In genomic region chr7:69403169-69403568, GRCh38 we compare ENCODE assay signal across 13 cellular contexts.
DNase-seq lines count a peak whose midpoint lies in the region; ATAC-seq and TF ChIP-seq lines count a peak whose summit lies in the region.
"Had no signal": no experiment of that assay in that cellular context is flagged by ENCODE, and none has a peak within 500 bp of the region (broad histone marks: within the 10 kb centered on the region; RNA-seq: fewer than 3 reads in every experiment).

No MANE protein-coding gene starts in this region.

- H3K27me3 Mint-ChIP-seq in progenitor cell of endocrine pancreas, result peaks cover 5% of the 10 kb centered on the region
- H3K27me3 Mint-ChIP-seq: activated B cell treated with CpG ODN at 0.5 μM for 24 hours had no signal

- no peaks in the 10 kb centered on the region for H3K9me3 Mint-ChIP-seq in progenitor cell of endocrine pancreas (ENCODE audit: low read depth)
- H3K9me3 Mint-ChIP-seq: activated B cell treated with CpG ODN at 0.5 μM for 24 hours had no signal

- no peak overlapping the region for H3K4me3 Mint-ChIP-seq in progenitor cell of endocrine pancreas (ENCODE audit: low read depth)
- H3K4me3 Mint-ChIP-seq: activated B cell treated with CpG ODN at 0.5 μM for 24 hours had no signal

- TF ChIP-seq CTCF in NB4 (IDR thresholded peaks at IDR 0.05; ENCODE audit: low read depth, low read length), result peak; percentile 61
- peak in 44 of 56 donors; percentile 17 to 68 (median 40) for TF ChIP-seq CTCF in dorsolateral prefrontal cortex (IDR thresholded peaks at IDR 0.05 in 54 of 56, conservative IDR thresholded peaks at IDR 0.05 in 2 of 56; ENCODE audit: low read depth in 1 of 56, partially characterized antibody in 56 of 56)
- TF ChIP-seq CTCF in progenitor cell of endocrine pancreas (IDR thresholded peaks at IDR 0.05; ENCODE audit: unreplicated experiment), result peak; percentile 28

- H3K27ac ChIP-seq in dorsolateral prefrontal cortex, result no peak overlapping the region

- no peak overlapping the region for H3K27ac Mint-ChIP-seq in progenitor cell of endocrine pancreas
- H3K27ac Mint-ChIP-seq: activated B cell treated with CpG ODN at 0.5 μM for 24 hours had no signal

- H3K4me3 ChIP-seq in NB4 (ENCODE audit: low read depth, low read length), result no peak overlapping the region
- no peak overlapping the region for H3K4me3 ChIP-seq in dorsolateral prefrontal cortex

- no peaks in the 10 kb centered on the region for H3K4me1 Mint-ChIP-seq in progenitor cell of endocrine pancreas (ENCODE audit: low read depth)
- H3K4me1 Mint-ChIP-seq: activated B cell treated with CpG ODN at 0.5 μM for 24 hours had no signal

- H3K27me3 ChIP-seq in dorsolateral prefrontal cortex, result no peaks in the 10 kb centered on the region

- H3K36me3 Mint-ChIP-seq in progenitor cell of endocrine pancreas (ENCODE audit: insufficient read depth), result no peaks in the 10 kb centered on the region

- no peak for ATAC-seq in HG03571 (IDR thresholded peaks at IDR 0.05; ENCODE audit: unreplicated experiment)

- intact Hi-C loops in dorsolateral prefrontal cortex (cut with DNase I), result loop anchor here (10.0 kb wide), 2 partner anchors 202 to 422 kb away; no protein-coding TSS in a partner anchor

- peak; percentile 1 for DNase-seq in NCI-H1436 (lab: John Stamatoyannopoulos, UW)
- DNase-seq in NCI-H1436 treated with DMSO at 0.1 percent for 48 hours (lab: John Stamatoyannopoulos, UW), result no peak
- DNase-seq in NB4 (ENCODE audit: low read depth), result peak; percentile 68
- peak in 1 of 10 donors; percentile 37 for DNase-seq in dorsolateral prefrontal cortex
- DNase-seq in progenitor cell of endocrine pancreas (ENCODE audit: low spot score, unreplicated experiment), result no peak
- no peak for DNase-seq in dedifferentiated amniotic fluid mesenchymal stem cell (ENCODE audit: extremely low spot score)
- DNase-seq in hepatic stellate cell (ENCODE audit: low spot score), result no peak
- DNase-seq: 8988T; activated B cell treated with CpG ODN at 0.5 μM for 24 hours; activated naive CD4-positive, alpha-beta T cell treated with anti-CD3 and anti-CD28 coated beads, Interleukin-2, amount 50 U/mL, for 16 hours; effector CD8-positive, alpha-beta T cell; NCI-H2081 treated with DMSO at 0.1 percent for 48 hours had no signal

- TF ChIP-seq POLR2A in NB4 (IDR thresholded peaks at IDR 0.05; ENCODE audit: extremely low read depth, insufficient read length), result no peak

Comparison
In these comparisons a context has a peak if more than half of its experiments do, and no peak if none do; other contexts are left out.
1. DNase-seq: peak in NCI-H1436 (single experiment) and NB4 (single experiment); none in NCI-H1436 treated with DMSO at 0.1 percent for 48 hours (single experiment), progenitor cell of endocrine pancreas (single experiment), dedifferentiated amniotic fluid mesenchymal stem cell (single experiment) and hepatic stellate cell (single experiment).
2. Peak in every context shown above with its lines, with median percentiles within 50 percentile points of each other: CTCF ChIP-seq.